ENCODE assay signal across 13 cellular contexts in genomic region chr14:105351410-105351809, GRCh38. TPM values are rescaled to one million over a fixed set of nuclear protein-coding genes. Genes with fewer than 3 reads are reported as not detected.
DNase-seq lines count a peak whose midpoint lies in the region; ATAC-seq and TF ChIP-seq lines count a peak whose summit lies in the region.
"Had no signal": no experiment of that assay in that cellular context is flagged by ENCODE, and none has a peak within 500 bp of the region (broad histone marks: within the 10 kb centered on the region; RNA-seq: fewer than 3 reads in every experiment).

No MANE protein-coding gene starts in this region.

- no peak overlapping the region for H3K9ac ChIP-seq in BLaER1
- H3K9ac ChIP-seq: GM23248 had no signal

- H3K27ac ChIP-seq in BLaER1 (no peak overlapping the region; the same call in 1 of the 2 replicates), RWPE1 (peak overlapping the region; percentile 62), dorsolateral prefrontal cortex (peak overlapping the region in 38 of 59 donors; percentile 3 to 80 (median 54)), substantia nigra (ENCODE audit: low read depth, low read length, poor library complexity, severe bottlenecking) (peak overlapping the region; percentile 69)
- H3K27ac ChIP-seq: GM23248 had no signal

- DNase-seq in RWPE1 (ENCODE audit: low spot score) = no peak
- DNase-seq in dorsolateral prefrontal cortex = no peak
- no peak for DNase-seq in substantia nigra (lab: John Stamatoyannopoulos, UW)
- no peak for DNase-seq in NCI-H2029 (lab: John Stamatoyannopoulos, UW)
- DNase-seq: Calu3; CD4-positive, alpha-beta memory T cell had no signal

- H3K9me3 ChIP-seq in BLaER1 = no peaks in the 10 kb centered on the region
- H3K9me3 ChIP-seq: BE2C, HAP-1 had no signal

- ATAC-seq in GM19455 (IDR thresholded peaks at IDR 0.05; ENCODE audit: unreplicated experiment) (no peak), HG02885 (IDR thresholded peaks at IDR 0.05; ENCODE audit: poor library complexity, unreplicated experiment) (no peak)

- H3K36me3 ChIP-seq in BLaER1 = peaks cover 46% of the 10 kb centered on the region
- H3K36me3 ChIP-seq: BE2C, HAP-1 had no signal

- no peak overlapping the region for H3K4me3 ChIP-seq in BLaER1
- no peak overlapping the region for H3K4me3 ChIP-seq in dorsolateral prefrontal cortex
- H3K4me3 ChIP-seq: GM23248, HAP-1, K562 had no signal

- POLR2A ChIA-PET in RWPE1 (lab: Yijun Ruan, JAX; ENCODE audit: low non-redundant PET) = no interaction called here

- intact Hi-C loops in dorsolateral prefrontal cortex (cut with DNase I) = loop anchor here (5.0 kb wide), 4 partner anchors 34 to 264 kb away; no protein-coding TSS in a partner anchor

- TF ChIP-seq CTCF in RWPE1 (conservative IDR thresholded peaks at IDR 0.05; ENCODE audit: low read depth) (no peak), dorsolateral prefrontal cortex (IDR thresholded peaks at IDR 0.05 in 54 of 56, conservative IDR thresholded peaks at IDR 0.05 in 2 of 56; ENCODE audit: low read depth in 1 of 56, partially characterized antibody in 56 of 56) (no peak)

- peak overlapping the region; percentile 39; the same call in 1 of the 2 replicates for H3K4me2 ChIP-seq in BLaER1

- peaks cover 25% of the 10 kb centered on the region for H3K4me1 ChIP-seq in BLaER1
- H3K4me1 ChIP-seq: BE2C, HAP-1 had no signal

- H3K27me3 ChIP-seq in BLaER1 (no peaks in the 10 kb centered on the region), dorsolateral prefrontal cortex (no peaks in the 10 kb centered on the region)
- H3K27me3 ChIP-seq: BE2C had no signal

- CTCF ChIA-PET in RWPE1 (lab: Yijun Ruan, JAX) = interaction anchor here (1.0 to 2.1 kb wide), 3 partner anchors 12 to 148 kb away, joined by 3 to 5 read pairs (median 5); no protein-coding TSS in a partner anchor

- peaks cover 63% of the 10 kb centered on the region for H4K20me1 ChIP-seq in BLaER1

RNA-seq across cellular contexts. Expression of gene PACS2, which starts 36.9 kb away (rescaled TPM):
- total RNA-seq in dorsolateral prefrontal cortex = 100 to 1,000 TPM; 131 to 394 (median 200) TPM

RNA-seq across cellular contexts. Expression of gene TEX22, which starts 46.9 kb away (rescaled TPM):
- 10 to 100 TPM in 1 of 120 experiments, 1 to 10 TPM in 113, under 1 TPM in 6; 0.38 to 13.1 (median 3.6) TPM for total RNA-seq in dorsolateral prefrontal cortex

RNA-seq across cellular contexts. Expression of gene BRF1, which starts 50.6 kb away (rescaled TPM):
- total RNA-seq in dorsolateral prefrontal cortex = 100 to 1,000 TPM in 7 of 120 experiments, 10 to 100 TPM in 113; 55.3 to 109 (median 75.5) TPM
